Comparison of ENCODE assay signal across 8 cellular contexts in the genomic region with DNA sequence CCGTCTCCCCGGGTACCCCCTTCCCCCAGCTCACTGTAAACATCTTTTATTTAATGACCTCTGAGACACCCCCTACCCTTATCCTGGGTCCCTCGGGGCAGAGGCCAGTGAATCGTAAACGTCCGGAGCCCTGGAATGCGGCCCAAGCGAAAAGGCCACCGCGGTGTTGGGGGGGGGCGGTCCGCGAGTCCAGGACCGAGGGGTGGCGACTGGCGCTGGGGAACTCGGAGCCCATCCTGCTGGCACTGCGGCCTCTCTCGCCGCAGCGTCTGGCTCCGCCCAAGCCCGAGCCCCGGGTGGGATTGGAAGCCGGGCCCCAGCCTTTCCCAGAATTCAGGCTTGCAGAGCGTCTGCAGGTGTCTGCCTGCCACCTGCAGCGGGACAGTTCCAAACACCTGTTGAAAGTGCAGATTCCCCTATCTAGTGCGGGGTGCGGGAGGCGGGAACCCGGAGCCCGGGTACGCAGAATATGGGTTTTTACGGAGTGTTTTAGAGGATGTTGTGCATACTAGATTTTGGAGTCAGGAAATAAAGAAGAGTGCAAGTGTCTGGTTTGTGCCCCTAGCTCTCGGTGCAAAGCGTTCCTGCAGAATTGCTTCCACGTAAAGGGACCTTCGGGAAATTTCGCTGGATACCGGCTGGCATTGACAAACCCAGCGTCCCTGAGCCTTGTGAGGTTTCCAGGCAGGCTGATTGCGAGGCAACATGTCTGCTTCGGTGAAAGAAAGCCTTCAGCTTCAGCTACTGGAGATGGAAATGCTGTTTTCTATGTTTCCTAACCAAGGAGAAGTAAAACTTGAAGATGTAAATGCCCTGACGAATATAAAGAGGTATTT. TPM values are rescaled to one million over a fixed set of nuclear protein-coding genes. Genes with fewer than 3 reads are reported as not detected.
DNase-seq lines count a peak whose midpoint lies in the region; ATAC-seq and TF ChIP-seq lines count a peak whose summit lies in the region.

No MANE protein-coding gene starts in this region.

- H3K27me3 Mint-ChIP-seq in CD8-positive, alpha-beta memory T cell = no peaks in the 10 kb centered on the region

- peak overlapping the region; percentile 90 for H3K4me2 ChIP-seq in SK-N-SH

- POLR2A ChIA-PET in CD8-positive, alpha-beta memory T cell (lab: Charles Lee) = interaction anchor here (0.6 to 1.7 kb wide), 2 partner anchors 128 to 952 kb away, joined by 4 read pairs; a partner anchor contains a TSS
- POLR2A ChIA-PET in SK-N-SH (lab: Yijun Ruan, JAX) = interaction anchor here (2.1 kb wide), 1 partner anchor 128 kb away, joined by 13 read pairs; a partner anchor contains a TSS

- 9% methylated on average over 33 of the region's 44 CpGs for WGBS in SK-N-SH (ENCODE audit: low lambda C conversion rate)
- WGBS in sigmoid colon, 2 donors = 3 to 5% methylated on average over 44 of the region's 44 CpGs

- peak; percentile 33 for ATAC-seq in GM19438 (IDR thresholded peaks at IDR 0.05; ENCODE audit: low read depth, unreplicated experiment)

- peak overlapping the region; percentile 90 for H3K9ac ChIP-seq in SK-N-SH

- H3K79me2 ChIP-seq in SK-N-SH (ENCODE audit: insufficient read depth) = peaks cover 46% of the 10 kb centered on the region

- peaks cover 15% of the 10 kb centered on the region for H3K4me1 ChIP-seq in CD8-positive, alpha-beta memory T cell (ENCODE audit: insufficient read depth, low read length)
- H3K4me1 ChIP-seq in SK-N-SH (ENCODE audit: control insufficient read depth in 1 of 2, insufficient read depth in 2 of 2, low read depth in 1 of 2, low read length in 1 of 2) (peaks cover 8 to 17% of the 10 kb centered on the region in 2 experiments; a peak in 3 of 4 replicates), sigmoid colon (peaks cover 0 to 23% (median 16%) of the 10 kb centered on the region in 4 donors)

- no peaks in the 10 kb centered on the region for H3K27me3 ChIP-seq in CD8-positive, alpha-beta memory T cell (ENCODE audit: insufficient read depth, low read length, poor library complexity, severe bottlenecking)
- no peaks in the 10 kb centered on the region for H3K27me3 ChIP-seq in SK-N-SH (ENCODE audit: insufficient read depth)
- no peaks in the 10 kb centered on the region for H3K27me3 ChIP-seq in brain microvascular endothelial cell (replicated peaks)
- H3K27me3 ChIP-seq in sigmoid colon = no peaks in the 10 kb centered on the region

- H3K36me3 Mint-ChIP-seq in CD8-positive, alpha-beta memory T cell = peaks cover 0 to 26% (median 7%) of the 10 kb centered on the region in 3 donors

- peaks cover 40 to 58% (median 53%) of the 10 kb centered on the region in 3 donors for H3K4me1 Mint-ChIP-seq in CD8-positive, alpha-beta memory T cell

- peak overlapping the region; percentile 89 for H2AFZ ChIP-seq in SK-N-SH (ENCODE audit: low read depth)

- peak overlapping the region; percentile 74 to 99 (median 97) for H3K4me3 Mint-ChIP-seq in CD8-positive, alpha-beta memory T cell

- in situ Hi-C loops in brain microvascular endothelial cell (cut with HindIII; ENCODE audit: low pct_ligation_motif_present, low sequenced_read_pairs) = no loop called here

- no peaks in the 10 kb centered on the region for H3K9me3 Mint-ChIP-seq in CD8-positive, alpha-beta memory T cell

- peak; percentile 12 to 49 (median 31) for DNase-seq in CD8-positive, alpha-beta memory T cell
- DNase-seq in HK-2 (ENCODE audit: unreplicated experiment) (peak; percentile 56), SK-N-SH (peak; percentile 87), brain microvascular endothelial cell (no peak), sigmoid colon (peak; percentile 76), NCI-H1048 (lab: John Stamatoyannopoulos, UW) (no peak)

- H3K27ac ChIP-seq in CD8-positive, alpha-beta memory T cell (ENCODE audit: low read depth, low read length) = peak overlapping the region; percentile 85
- peak overlapping the region; percentile 82 to 85 for H3K27ac ChIP-seq in SK-N-SH (ENCODE audit: low read depth in 2 of 2, low read length in 1 of 2)
- peak overlapping the region; percentile 87 for H3K27ac ChIP-seq in brain microvascular endothelial cell
- peak overlapping the region; percentile 77 to 88 (median 86) for H3K27ac ChIP-seq in sigmoid colon

- peaks cover 18% of the 10 kb centered on the region for H3F3A ChIP-seq in SK-N-SH (replicated peaks; ENCODE audit: insufficient read depth)

- TF ChIP-seq EP300 in SK-N-SH (IDR thresholded peaks at IDR 0.05; ENCODE audit: borderline replicate concordance in 1 of 2, low read depth in 1 of 2, low read length in 1 of 2) = no peak
- TF ChIP-seq EP300 in sigmoid colon (IDR thresholded peaks at IDR 0.05) = no peak

- no peak for TF ChIP-seq POLR2A in sigmoid colon (IDR thresholded peaks at IDR 0.05)

- H3K36me3 ChIP-seq in CD8-positive, alpha-beta memory T cell (ENCODE audit: insufficient read depth, low read length) = no peaks in the 10 kb centered on the region
- peaks cover 41 to 45% of the 10 kb centered on the region in 2 experiments for H3K36me3 ChIP-seq in SK-N-SH (replicated peaks in 1 of 2; ENCODE audit: control insufficient read depth in 1 of 2, insufficient read depth in 2 of 2, low read length in 1 of 2)
- H3K36me3 ChIP-seq in brain microvascular endothelial cell (replicated peaks) = peaks cover 15% of the 10 kb centered on the region
- peaks cover 0 to 11% (median 0%) of the 10 kb centered on the region in 4 donors for H3K36me3 ChIP-seq in sigmoid colon

- no peak for TF ChIP-seq CTCF in SK-N-SH (IDR thresholded peaks at IDR 0.05)
- no peak for TF ChIP-seq CTCF in brain microvascular endothelial cell (IDR thresholded peaks at IDR 0.05; ENCODE audit: low read depth, low read length, missing control alignments)
- no peak for TF ChIP-seq CTCF in sigmoid colon (IDR thresholded peaks at IDR 0.05)

- no peak for TF ChIP-seq RAD21 in SK-N-SH (IDR thresholded peaks at IDR 0.05; ENCODE audit: low read length)

- CTCF ChIA-PET in CD8-positive, alpha-beta memory T cell (lab: Charles Lee) = interaction anchor here (1.0 to 2.1 kb wide), 2 partner anchors 127 to 128 kb away, joined by 3 to 11 read pairs; a partner anchor contains a TSS
- CTCF ChIA-PET in SK-N-SH (lab: Yijun Ruan, JAX) = interaction anchor here (0.6 to 7.7 kb wide), 6 partner anchors 13 to 434 kb away, joined by 3 to 69 read pairs (median 4); a partner anchor contains a TSS

- H3K9me2 ChIP-seq in SK-N-SH = no peaks in the 10 kb centered on the region

- peak overlapping the region; percentile 88 for H3K4me3 ChIP-seq in CD8-positive, alpha-beta memory T cell (ENCODE audit: low read length)
- H3K4me3 ChIP-seq in SK-N-SH (ENCODE audit: low read depth in 2 of 2, low read length in 1 of 2) = peak overlapping the region; percentile 90 to 95
- peak overlapping the region; percentile 95 for H3K4me3 ChIP-seq in brain microvascular endothelial cell (ENCODE audit: low read depth, low read length)
- peak overlapping the region; percentile 94 for H3K4me3 ChIP-seq in iPS-18c (ENCODE audit: insufficient read depth, low read depth, low read length)
- peak overlapping the region; percentile 68 to 94 (median 89) for H3K4me3 ChIP-seq in sigmoid colon

- no peaks in the 10 kb centered on the region for H3K9me3 ChIP-seq in CD8-positive, alpha-beta memory T cell (ENCODE audit: low read length)
- H3K9me3 ChIP-seq in SK-N-SH (no peaks in the 10 kb centered on the region), iPS-18c (ENCODE audit: control insufficient read depth, insufficient read depth, low read length) (no peaks in the 10 kb centered on the region), sigmoid colon (no peaks in the 10 kb centered on the region)

- H4K20me1 ChIP-seq in SK-N-SH (ENCODE audit: insufficient read depth) = peaks cover 24% of the 10 kb centered on the region

- peak overlapping the region; percentile 6 to 85 (median 68) for H3K27ac Mint-ChIP-seq in CD8-positive, alpha-beta memory T cell

- intact Hi-C loops in sigmoid colon (cut with DNase I) = loop anchor here (5.0 to 10.0 kb wide), 2 partner anchors 127 to 949 kb away; a partner anchor contains a TSS

TF ChIP-seq in SK-N-SH, 30 proteins besides CTCF, POLR2A, EP300 and RAD21 (continues in another document):
- TF ChIP-seq POLR2AphosphoS5 (IDR thresholded peaks at IDR 0.05; ENCODE audit: low read depth, low read length) = no peak
- peak; percentile 30; the same call in 1 of the 2 replicates for TF ChIP-seq RCOR1 (IDR thresholded peaks at IDR 0.05; ENCODE audit: low read length)
- no peak for TF ChIP-seq JUND (IDR thresholded peaks at IDR 0.05)
- TF ChIP-seq, protein P1, sequence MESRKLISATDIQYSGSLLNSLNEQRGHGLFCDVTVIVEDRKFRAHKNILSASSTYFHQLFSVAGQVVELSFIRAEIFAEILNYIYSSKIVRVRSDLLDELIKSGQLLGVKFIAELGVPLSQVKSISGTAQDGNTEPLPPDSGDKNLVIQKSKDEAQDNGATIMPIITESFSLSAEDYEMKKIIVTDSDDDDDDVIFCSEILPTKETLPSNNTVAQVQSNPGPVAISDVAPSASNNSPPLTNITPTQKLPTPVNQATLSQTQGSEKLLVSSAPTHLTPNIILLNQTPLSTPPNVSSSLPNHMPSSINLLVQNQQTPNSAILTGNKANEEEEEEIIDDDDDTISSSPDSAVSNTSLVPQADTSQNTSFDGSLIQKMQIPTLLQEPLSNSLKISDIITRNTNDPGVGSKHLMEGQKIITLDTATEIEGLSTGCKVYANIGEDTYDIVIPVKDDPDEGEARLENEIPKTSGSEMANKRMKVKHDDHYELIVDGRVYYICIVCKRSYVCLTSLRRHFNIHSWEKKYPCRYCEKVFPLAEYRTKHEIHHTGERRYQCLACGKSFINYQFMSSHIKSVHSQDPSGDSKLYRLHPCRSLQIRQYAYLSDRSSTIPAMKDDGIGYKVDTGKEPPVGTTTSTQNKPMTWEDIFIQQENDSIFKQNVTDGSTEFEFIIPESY (IDR thresholded peaks at IDR 0.05; ENCODE audit: borderline replicate concordance, low read depth) = no peak
- TF ChIP-seq RFX5 (IDR thresholded peaks at IDR 0.05; ENCODE audit: low read length) = no peak
- TF ChIP-seq ELF1 (IDR thresholded peaks at IDR 0.05) = no peak

RNA-seq across cellular contexts. Expression of a gene that starts 0.8 kb away (rescaled TPM):
- total RNA-seq in CD8-positive, alpha-beta memory T cell = 1 to 10 TPM; 1.3 TPM
- polyA plus RNA-seq in CD8-positive, alpha-beta memory T cell = 2.3 TPM
- 3.4 and 5.8 TPM in 2 replicates for polyA plus RNA-seq in SK-N-SH (2012; rRNA removed)
- 4.3 and 4.9 TPM in 2 replicates for polyA plus RNA-seq in SK-N-SH (2012; cell fraction: cytosol; rRNA removed)
- polyA plus RNA-seq in SK-N-SH (2012; cell fraction: nucleus; rRNA removed) = 6.1 and 12.4 TPM in 2 replicates
- 1 to 10 TPM; 2.5 to 4.1 (median 3.7) TPM for total RNA-seq in sigmoid colon
- 1 to 10 TPM; 1.9 to 2.4 (median 2.3) TPM for polyA plus RNA-seq in sigmoid colon

RNA-seq across cellular contexts. Expression of a gene that starts 0.9 kb away (rescaled TPM):
- 10 to 100 TPM; 18.7 to 19.8 TPM for total RNA-seq in CD8-positive, alpha-beta memory T cell
- polyA plus RNA-seq in CD8-positive, alpha-beta memory T cell = 10.8 TPM
- 24.2 and 30.2 TPM in 2 replicates for polyA plus RNA-seq in SK-N-SH (2012; rRNA removed)
- polyA plus RNA-seq in SK-N-SH (2012; cell fraction: cytosol; rRNA removed) = 28.8 and 30.9 TPM in 2 replicates
- 23.1 and 46.3 TPM in 2 replicates for polyA plus RNA-seq in SK-N-SH (2012; cell fraction: nucleus; rRNA removed)
- total RNA-seq in sigmoid colon = 10 to 100 TPM in 1 of 4 donors, 1 to 10 TPM in 3; 7.2 to 10.4 (median 8.0) TPM
- polyA plus RNA-seq in sigmoid colon = 10 to 100 TPM; 11.4 to 16.2 (median 12.0) TPM

Comparison
In these comparisons a context has a peak if more than half of its experiments do, and no peak if none do; other contexts are left out.
1. DNase-seq: peak in CD8-positive, alpha-beta memory T cell (5 of 5), HK-2 (single experiment), SK-N-SH (single experiment) and sigmoid colon (single experiment); none in brain microvascular endothelial cell (single experiment) and NCI-H1048 (single experiment).
2. Peak in every context shown above with its lines, with median percentiles within 50 percentile points of each other: H3K27ac ChIP-seq and H3K4me3 ChIP-seq.